34 cellular contexts compared by ENCODE assay signal in genomic region chr10:31725436-31725835, GRCh38.
"Had no signal": no experiment of that assay in that cellular context is flagged by ENCODE, and none has a peak within 500 bp of the region (broad histone marks: within the 10 kb centered on the region; RNA-seq: fewer than 3 reads in every experiment).

No MANE protein-coding gene starts in this region.

- ATAC-seq: activated CD8-positive, alpha-beta T cell treated with anti-CD3 and anti-CD28 coated beads for 36 hours; activated naive CD4-positive, alpha-beta T cell treated with anti-CD3 and anti-CD28 coated beads, Interleukin-2, amount 50 U/mL, for 72 hours; activated T-cell treated with anti-CD3 and anti-CD28 coated beads, Interleukin-2, amount 50 U/mL, for 4 hours; activated T-cell treated with anti-CD3 and anti-CD28 coated beads, Interleukin-2, amount 50 U/mL, for 72 hours; activated T-helper 17 cell treated with anti-CD3 and anti-CD28 coated beads, Interleukin-2, amount 50 U/mL, for 72 hours had no signal

- H3K36me3 ChIP-seq: adrenal gland, cardiac muscle cell had no signal

- H3K9me3 ChIP-seq: adrenal gland had no signal

- H3K4me1 Mint-ChIP-seq: activated B cell treated with CpG ODN at 0.5 μM for 24 hours; activated naive CD8-positive, alpha-beta T cell treated with anti-CD3 and anti-CD28 coated beads for 36 hours had no signal

- H3K27ac ChIP-seq: adrenal gland, cardiac muscle cell, VCaP had no signal

- H3K27ac Mint-ChIP-seq: activated B cell treated with CpG ODN at 0.5 μM for 24 hours; activated CD4-positive, alpha-beta memory T cell treated with anti-CD3 and anti-CD28 coated beads for 36 hours; activated CD4-positive, alpha-beta T cell treated with anti-CD3 and anti-CD28 coated beads, Interleukin-2, amount 10 ng/mL, durations not matched to agents 24 days and 14 days; activated CD8-positive, alpha-beta T cell treated with anti-CD3 and anti-CD28 coated beads for 36 hours; activated naive CD4-positive, alpha-beta T cell treated with anti-CD3 and anti-CD28 coated beads for 36 hours; activated naive CD8-positive, alpha-beta T cell treated with anti-CD3 and anti-CD28 coated beads for 36 hours; activated T-cell treated with anti-CD3 and anti-CD28 coated beads, Interleukin-2, amount 50 U/mL, for 72 hours; activated T-helper 1 cell treated with anti-CD3 and anti-CD28 coated beads, Interleukin-12 subunit alpha, Interleukin-12 subunit beta, Interleukin-2, Interleukin-4 antibody, amounts not matched to agents 30 ng/mL and 10 ng/mL and 1 ng/mL, durations not matched to agents 14 hours and 24 hours and 36 hours; activated T-helper 17 cell treated with anti-CD3 and anti-CD28 coated beads, Interleukin-2, amount 50 U/mL, for 72 hours; brain; T-helper 1 cell treated with Interleukin-12 subunit alpha and Interleukin-12 subunit beta and Interleukin-4 antibody, amounts not matched to agents 30 μg/mL and 1 μg/mL, for 36 hours; T-helper 2 cell treated with Interferon-gamma antibody and Interleukin-4, amounts not matched to agents 5 μg/mL and 100 μg/mL, for 36 hours had no signal

- H3K9me3 Mint-ChIP-seq: activated B cell treated with CpG ODN at 0.5 μM for 24 hours; activated CD4-positive, alpha-beta memory T cell treated with anti-CD3 and anti-CD28 coated beads for 36 hours; activated CD8-positive, alpha-beta T cell treated with anti-CD3 and anti-CD28 coated beads for 36 hours; activated naive CD4-positive, alpha-beta T cell treated with anti-CD3 and anti-CD28 coated beads for 36 hours; activated T-cell treated with anti-CD3 and anti-CD28 coated beads, Interleukin-2, amount 50 U/mL, for 4 hours; activated T-cell treated with anti-CD3 and anti-CD28 coated beads, Interleukin-2, amount 50 U/mL, for 72 hours; activated T-helper 17 cell treated with anti-CD3 and anti-CD28 coated beads, Interleukin-2, amount 50 U/mL, for 72 hours had no signal

- H3K36me3 Mint-ChIP-seq: activated CD4-positive, alpha-beta memory T cell treated with anti-CD3 and anti-CD28 coated beads for 36 hours; activated naive CD4-positive, alpha-beta T cell treated with anti-CD3 and anti-CD28 coated beads, Interleukin-2, amount 50 U/mL, for 72 hours; activated naive CD8-positive, alpha-beta T cell treated with anti-CD3 and anti-CD28 coated beads for 36 hours; brain had no signal

- H3K4me3 Mint-ChIP-seq: activated B cell treated with CpG ODN at 0.5 μM for 24 hours; activated CD4-positive, alpha-beta memory T cell treated with anti-CD3 and anti-CD28 coated beads for 36 hours; activated CD4-positive, alpha-beta T cell treated with anti-CD3 and anti-CD28 coated beads, Interleukin-2, amount 10 ng/mL, durations not matched to agents 24 days and 14 days; activated CD8-positive, alpha-beta T cell treated with anti-CD3 and anti-CD28 coated beads for 36 hours; activated naive CD4-positive, alpha-beta T cell treated with anti-CD3 and anti-CD28 coated beads for 36 hours; activated naive CD8-positive, alpha-beta T cell treated with anti-CD3 and anti-CD28 coated beads for 36 hours; activated T-cell treated with anti-CD3 and anti-CD28 coated beads, Interleukin-2, amount 50 U/mL, for 4 hours; activated T-cell treated with anti-CD3 and anti-CD28 coated beads, Interleukin-2, amount 50 U/mL, for 72 hours; activated T-helper 1 cell treated with anti-CD3 and anti-CD28 coated beads, Interleukin-12 subunit alpha, Interleukin-12 subunit beta, Interleukin-2, Interleukin-4 antibody, amounts not matched to agents 30 ng/mL and 10 ng/mL and 1 ng/mL, durations not matched to agents 14 hours and 24 hours and 36 hours; activated T-helper 17 cell treated with anti-CD3 and anti-CD28 coated beads, Interleukin-2, amount 50 U/mL, for 72 hours; brain; T-helper 1 cell treated with Interleukin-12 subunit alpha and Interleukin-12 subunit beta and Interleukin-4 antibody, amounts not matched to agents 30 μg/mL and 1 μg/mL, for 36 hours; T-helper 2 cell treated with Interferon-gamma antibody and Interleukin-4, amounts not matched to agents 5 μg/mL and 100 μg/mL, for 36 hours had no signal

- H3K27me3 ChIP-seq: adrenal gland, cardiac muscle cell had no signal

- DNase-seq: activated B cell treated with CpG ODN at 0.5 μM for 24 hours; activated CD4-positive, alpha-beta memory T cell treated with anti-CD3 and anti-CD28 coated beads for 36 hours; activated CD4-positive, alpha-beta T cell treated with anti-CD3 and anti-CD28 coated beads for 4 hours; activated CD4-positive, alpha-beta T cell treated with anti-CD3 and anti-CD28 coated beads, Interleukin-2, amount 10 ng/mL, durations not matched to agents 24 days and 14 days; activated CD4-positive, alpha-beta T cell treated with anti-CD3 and anti-CD28 coated beads, Interleukin-2, amount 50 U/mL, for 1 hour; activated CD4-positive, alpha-beta T cell treated with anti-CD3 and anti-CD28 coated beads, Interleukin-2, amount 50 U/mL, for 4 hours; activated CD4-positive, CD25-positive, alpha-beta regulatory T cell treated with anti-CD3 and anti-CD28 coated beads, Interleukin-2, amount 50 U/mL, for 72 hours; activated CD8-positive, alpha-beta memory T cell treated with anti-CD3 and anti-CD28 coated beads, Interleukin-2, amount 50 U/mL, for 4 hours; activated CD8-positive, alpha-beta T cell treated with anti-CD3 and anti-CD28 coated beads for 36 hours; activated effector memory CD4-positive, alpha-beta T cell treated with anti-CD3 and anti-CD28 coated beads, Interleukin-2, amount 50 U/mL, for 16 hours; activated gamma-delta T cell treated with Interleukin-2 at 50 U/mL for 16 hours; activated naive CD4-positive, alpha-beta T cell; activated naive CD4-positive, alpha-beta T cell treated with anti-CD3 and anti-CD28 coated beads for 36 hours; activated naive CD4-positive, alpha-beta T cell treated with anti-CD3 and anti-CD28 coated beads, Interleukin-2, amount 50 U/mL, for 16 hours; activated naive CD8-positive, alpha-beta T cell treated with anti-CD3 and anti-CD28 coated beads for 36 hours; activated T-cell treated with anti-CD3 and anti-CD28 coated beads for 4 hours; activated T-cell treated with anti-CD3 and anti-CD28 coated beads, Interleukin-2, amount 50 U/mL, for 1 hour; activated T-cell treated with anti-CD3 and anti-CD28 coated beads, Interleukin-2, amount 50 U/mL, for 4 hours; activated T-cell treated with anti-CD3 and anti-CD28 coated beads, Interleukin-2, amount 50 U/mL, for 72 hours; adrenal gland; amniotic stem cell; aorta; central memory CD4-positive, alpha-beta T cell; T-helper 1 cell; T-helper 2 cell; T-helper 9 cell had no signal

- H3K4me3 ChIP-seq: adrenal gland, cardiac muscle cell had no signal
